21 cellular contexts compared by ENCODE assay signal in the genomic region with DNA sequence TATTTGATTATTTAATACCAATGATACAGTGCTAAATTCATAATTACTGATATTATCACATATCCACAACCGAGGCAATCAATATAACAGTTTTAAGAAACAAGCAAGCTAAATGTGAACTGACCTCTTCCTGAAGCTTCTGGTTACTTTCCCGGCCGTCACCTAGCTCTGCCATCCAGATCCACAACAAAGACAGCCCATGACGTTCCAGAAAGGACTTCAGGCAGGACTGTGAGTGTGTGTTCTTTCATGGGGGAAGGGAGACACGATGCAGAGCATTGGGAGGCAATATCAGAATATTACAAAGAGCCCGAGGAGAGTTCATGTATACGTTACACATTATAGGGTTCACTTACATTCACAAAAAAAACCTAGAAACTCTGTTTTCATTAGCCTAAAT.
"Had no signal": no experiment of that assay in that cellular context is flagged by ENCODE, and none has a peak within 500 bp of the region (broad histone marks: within the 10 kb centered on the region; RNA-seq: fewer than 3 reads in every experiment).

No MANE protein-coding gene starts in this region.

- H3K27me3 Mint-ChIP-seq: stimulated activated memory B cell treated with anti-CD40 and anti-IgM and Interleukin-4, amounts not matched to agents 10 μg/mL and 1 μg/mL and 100 μg/mL, for 72 hours; stimulated activated naive CD8-positive, alpha-beta T cell treated with anti-CD3 and anti-CD28 coated beads, Interleukin-15, Interleukin-2, amounts not matched to agents 100 ng/mL and 50 ng/mL, for 24 hours had no signal

- ATAC-seq: left cardiac atrium; mucosa of descending colon; psoas muscle; right lobe of liver; stimulated activated memory B cell treated with anti-CD40 and anti-IgM and Interleukin-4, amounts not matched to agents 10 μg/mL and 1 μg/mL and 100 μg/mL, for 72 hours had no signal

- H3K27me3 ChIP-seq: esophagus squamous epithelium, hepatocyte, neutrophil, right lobe of liver, tibial artery, upper lobe of left lung, uterus had no signal

- H3K4me3 ChIP-seq: esophagus squamous epithelium, hepatocyte, left ventricle myocardium inferior, lung, mucosa of descending colon, psoas muscle, right lobe of liver, tibial artery, upper lobe of left lung, uterus had no signal

- DNase-seq: effector memory CD4-positive, alpha-beta T cell; esophagus squamous epithelium; foreskin fibroblast; head of caudate nucleus; kidney; left cardiac atrium; left ventricle myocardium inferior; mucosa of descending colon; psoas muscle; retina; right lobe of liver; stimulated activated CD4-positive, alpha-beta T cell treated with anti-CD3 and anti-CD28 coated beads, Interleukin-4, amount 100 ng/mL, for 1 hour; stimulated activated CD8-positive, alpha-beta memory T cell treated with anti-CD3 and anti-CD28 coated beads, Interleukin-4, amount 100 ng/mL, for 48 hours; tibial artery; upper lobe of left lung; uterus had no signal

- H3K4me1 ChIP-seq: esophagus squamous epithelium, left ventricle myocardium inferior, psoas muscle, right lobe of liver, tibial artery, upper lobe of left lung, uterus had no signal

- H3K36me3 ChIP-seq: uterus had no signal

- H3K4me3 Mint-ChIP-seq: stimulated activated memory B cell treated with anti-CD40 and anti-IgM and Interleukin-4, amounts not matched to agents 10 μg/mL and 1 μg/mL and 100 μg/mL, for 72 hours; stimulated activated naive CD8-positive, alpha-beta T cell treated with anti-CD3 and anti-CD28 coated beads, Interleukin-15, Interleukin-2, amounts not matched to agents 100 ng/mL and 50 ng/mL, for 24 hours had no signal

- H3K27ac ChIP-seq: esophagus squamous epithelium, hepatocyte, left ventricle myocardium inferior, psoas muscle, right lobe of liver, tibial artery, upper lobe of left lung, uterus had no signal

- H3K9me3 ChIP-seq: esophagus squamous epithelium, left ventricle myocardium inferior, mucosa of descending colon, neutrophil, psoas muscle, right lobe of liver, tibial artery, upper lobe of left lung, uterus had no signal

- H3K27ac Mint-ChIP-seq: stimulated activated memory B cell treated with anti-CD40 and anti-IgM and Interleukin-4, amounts not matched to agents 10 μg/mL and 1 μg/mL and 100 μg/mL, for 72 hours; stimulated activated naive CD8-positive, alpha-beta T cell treated with anti-CD3 and anti-CD28 coated beads, Interleukin-15, Interleukin-2, amounts not matched to agents 100 ng/mL and 50 ng/mL, for 24 hours had no signal

- H3K9me3 Mint-ChIP-seq: stimulated activated memory B cell treated with anti-CD40 and anti-IgM and Interleukin-4, amounts not matched to agents 10 μg/mL and 1 μg/mL and 100 μg/mL, for 72 hours; stimulated activated naive CD8-positive, alpha-beta T cell treated with anti-CD3 and anti-CD28 coated beads, Interleukin-15, Interleukin-2, amounts not matched to agents 100 ng/mL and 50 ng/mL, for 24 hours had no signal
